ENCODE assay signal across 29 cellular contexts in genomic region chr20:49375170-49375569, GRCh38.
"Had no signal": no experiment of that assay in that cellular context is flagged by ENCODE, and none has a peak within 500 bp of the region (broad histone marks: within the 10 kb centered on the region; RNA-seq: fewer than 3 reads in every experiment).

No MANE protein-coding gene starts in this region.

- H3K27ac ChIP-seq: colonic mucosa, coronary artery, dorsolateral prefrontal cortex, epithelial cell of prostate, esophagus muscularis mucosa, esophagus squamous epithelium, foreskin keratinocyte, gastrocnemius medialis, gastroesophageal sphincter, heart left ventricle, heart right ventricle, hepatocyte had no signal

- H3K4me2 ChIP-seq: hepatocyte had no signal

- H3K4me3 ChIP-seq: colonic mucosa, coronary artery, dorsolateral prefrontal cortex, esophagus muscularis mucosa, esophagus squamous epithelium, gastrocnemius medialis, gastroesophageal sphincter, heart left ventricle, heart right ventricle, hepatocyte had no signal

- H2AFZ ChIP-seq: hepatocyte had no signal

- DNase-seq: colonic mucosa; cortex of kidney; dermis blood vessel endothelial cell; dorsolateral prefrontal cortex; effector CD4-positive, alpha-beta T cell; effector CD8-positive, alpha-beta T cell; effector memory CD4-positive, alpha-beta T cell; effector memory CD8-positive, alpha-beta T cell; endodermal cell; erythroblast; esophagus squamous epithelium; foreskin fibroblast; foreskin keratinocyte; foreskin melanocyte; gastrocnemius medialis; glutamatergic neuron; head of caudate nucleus; heart left ventricle; heart right ventricle had no signal

- H3K9me3 Mint-ChIP-seq: dendritic cell treated with granulocyte-macrophage colony-stimulating factor and Interleukin-4, amounts not matched to agents 40 ng/mL and 50 ng/mL, for 4 days; effector memory CD8-positive, alpha-beta T cell; endodermal cell had no signal

- H3K4me3 Mint-ChIP-seq: dendritic cell treated with granulocyte-macrophage colony-stimulating factor and Interleukin-4, amounts not matched to agents 40 ng/mL and 50 ng/mL, for 4 days; effector memory CD8-positive, alpha-beta T cell; endodermal cell had no signal

- ATAC-seq: effector memory CD8-positive, alpha-beta T cell; esophagus mucosa; foreskin keratinocyte; gastrocnemius medialis; gastroesophageal sphincter; heart left ventricle; heart right ventricle had no signal

- H3K79me2 ChIP-seq: hepatocyte had no signal

- H3K27me3 ChIP-seq: colonic mucosa, dorsolateral prefrontal cortex, esophagus muscularis mucosa, gastrocnemius medialis, gastroesophageal sphincter, heart left ventricle, heart right ventricle had no signal

- H3K4me1 ChIP-seq: colonic mucosa, foreskin keratinocyte, gastrocnemius medialis, heart left ventricle had no signal

- H3K36me3 ChIP-seq: colonic mucosa, esophagus squamous epithelium, heart left ventricle, heart right ventricle had no signal

- H3K9me3 ChIP-seq: colonic mucosa, esophagus muscularis mucosa, esophagus squamous epithelium, gastrocnemius medialis, gastroesophageal sphincter, heart left ventricle, heart right ventricle had no signal

- H3K4me1 Mint-ChIP-seq: endodermal cell had no signal

- H3K27ac Mint-ChIP-seq: dendritic cell treated with granulocyte-macrophage colony-stimulating factor and Interleukin-4, amounts not matched to agents 40 ng/mL and 50 ng/mL, for 4 days; effector memory CD8-positive, alpha-beta T cell; endodermal cell had no signal

- FAIRE-seq: endometrium, endothelial cell of umbilical vein, frontal cortex had no signal
